Comparison of ENCODE assay signal across 1 cellular context in genomic region chr20:51594999-51595532, GRCh38.
TF ChIP-seq lines count a peak whose summit lies in the region.

No MANE protein-coding gene starts in this region.

TF ChIP-seq in GM23338, 12 proteins besides CTCF, POLR2A, EP300 and RAD21 (continued from another document):
- TF ChIP-seq NANOG (IDR thresholded peaks at IDR 0.05; ENCODE audit: borderline replicate concordance) (no peak), ZNF114 (CRISPR knock-in tag; IDR thresholded peaks at IDR 0.05) (no peak), STAT1 (IDR thresholded peaks at IDR 0.05; ENCODE audit: unreplicated experiment) (no peak), ETS1 (IDR thresholded peaks at IDR 0.05) (peak; percentile 68)
